Comparison of ENCODE assay signal across 20 cellular contexts in the genomic region with DNA sequence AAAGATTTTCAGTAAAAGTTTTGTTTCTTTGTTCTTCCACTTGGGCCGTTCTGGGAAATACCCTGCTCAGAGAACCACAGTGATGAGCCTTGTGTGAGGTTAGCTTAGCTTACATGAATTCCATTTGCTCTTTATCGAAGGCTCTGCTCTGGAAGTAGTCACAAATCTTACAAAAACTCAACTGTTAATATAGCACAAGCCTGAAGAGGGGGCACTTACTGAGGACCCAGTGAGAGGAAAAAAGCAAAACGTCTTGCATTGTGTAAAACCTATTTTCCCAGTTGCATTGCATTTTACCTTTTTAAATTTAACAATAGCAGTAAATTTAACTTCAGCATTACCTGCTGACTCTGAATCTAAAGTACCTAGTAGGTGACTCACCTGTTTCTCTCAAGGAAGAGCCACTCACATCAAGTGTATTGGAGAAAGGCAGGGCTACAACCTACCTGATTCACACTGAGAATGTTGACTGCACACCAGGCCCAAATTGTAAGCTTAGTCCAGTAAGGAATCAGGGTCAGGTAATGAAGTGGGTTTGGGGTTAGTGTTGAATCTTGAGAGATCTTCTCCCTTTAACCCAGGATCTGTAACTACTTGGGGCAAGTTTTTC. TPM values are rescaled to one million over a fixed set of nuclear protein-coding genes. Genes with fewer than 3 reads are reported as not detected.
A peak's percentile ranks its signal among the peaks of the same experiment; 100 is the strongest.
DNase-seq lines count a peak whose midpoint lies in the region; ATAC-seq and TF ChIP-seq lines count a peak whose summit lies in the region.
"Had no signal": no experiment of that assay in that cellular context is flagged by ENCODE, and none has a peak within 500 bp of the region (broad histone marks: within the 10 kb centered on the region; RNA-seq: fewer than 3 reads in every experiment).

No MANE protein-coding gene starts in this region.

- H3K4me1 Mint-ChIP-seq in chondrocyte (ENCODE audit: low read depth) (peaks cover under 1% of the 10 kb centered on the region), neural crest cell (peaks cover 8% of the 10 kb centered on the region)
- H3K4me1 Mint-ChIP-seq: activated CD4-positive, alpha-beta T cell treated with anti-CD3 and anti-CD28 coated beads for 36 hours; activated CD8-positive, alpha-beta memory T cell treated with anti-CD3 and anti-CD28 coated beads, Interleukin-2, amount 10 ng/mL, durations not matched to agents 7 days and 5 days; stimulated activated naive B cell treated with anti-CD40 and anti-IgM and Interleukin-4, amounts not matched to agents 10 μg/mL and 1 μg/mL and 100 μg/mL, for 72 hours had no signal

- no peaks in the 10 kb centered on the region for H3K36me3 Mint-ChIP-seq in chondrocyte (ENCODE audit: low read depth)
- H3K36me3 Mint-ChIP-seq in neural crest cell (ENCODE audit: low read depth), result no peaks in the 10 kb centered on the region
- H3K36me3 Mint-ChIP-seq: activated CD8-positive, alpha-beta memory T cell treated with anti-CD3 and anti-CD28 coated beads, Interleukin-2, amount 10 ng/mL, durations not matched to agents 7 days and 5 days; stimulated activated naive B cell treated with anti-CD40 and anti-IgM and Interleukin-4, amounts not matched to agents 10 μg/mL and 1 μg/mL and 100 μg/mL, for 72 hours had no signal

- peak; percentile 27 for TF ChIP-seq CTCF in GM06990 (IDR thresholded peaks at IDR 0.05; ENCODE audit: insufficient read depth, low read length, poor library complexity, severe bottlenecking)
- peak; percentile 26 for TF ChIP-seq CTCF in chondrocyte (IDR thresholded peaks at IDR 0.05)
- peak; percentile 21 for TF ChIP-seq CTCF in neural crest cell (conservative IDR thresholded peaks at IDR 0.05)

- no peak overlapping the region for H3K4me3 ChIP-seq in GM06990 (replicated peaks; ENCODE audit: low read depth, low read length)
- H3K4me3 ChIP-seq: GM12878, right lobe of liver, thyroid gland had no signal

- H3K27me3 ChIP-seq in GM06990 (replicated peaks; ENCODE audit: control insufficient read depth, insufficient read depth, low read length), result no peaks in the 10 kb centered on the region
- H3K27me3 ChIP-seq: right lobe of liver, thyroid gland had no signal

- ATAC-seq in GM19351 (IDR thresholded peaks at IDR 0.05; ENCODE audit: unreplicated experiment), result no peak
- ATAC-seq: activated CD4-positive, alpha-beta T cell treated with anti-CD3 and anti-CD28 coated beads for 36 hours; activated CD8-positive, alpha-beta memory T cell treated with anti-CD3 and anti-CD28 coated beads, Interleukin-2, amount 10 ng/mL, durations not matched to agents 7 days and 5 days; GM12878; left ventricle myocardium superior; right lobe of liver; stimulated activated naive B cell treated with anti-CD40 and anti-IgM and Interleukin-4, amounts not matched to agents 10 μg/mL and 1 μg/mL and 100 μg/mL, for 72 hours had no signal

- H3K27ac Mint-ChIP-seq in chondrocyte (ENCODE audit: unreplicated experiment) (no peak overlapping the region), neural crest cell (ENCODE audit: unreplicated experiment) (no peak overlapping the region)
- H3K27ac Mint-ChIP-seq: activated CD4-positive, alpha-beta T cell treated with anti-CD3 and anti-CD28 coated beads for 36 hours; activated CD8-positive, alpha-beta memory T cell treated with anti-CD3 and anti-CD28 coated beads, Interleukin-2, amount 10 ng/mL, durations not matched to agents 7 days and 5 days; activated T-helper 2 cell treated with anti-CD3 and anti-CD28 coated beads, Interferon-gamma antibody, Interleukin-2, Interleukin-4, amounts not matched to agents 10 μg/mL and 5 μg/mL and 100 μg/mL, durations not matched to agents 14 hours and 24 hours and 36 hours; dendritic cell treated with granulocyte-macrophage colony-stimulating factor and Interleukin-4, amounts not matched to agents 40 ng/mL and 50 ng/mL, for 4 days; stimulated activated naive B cell treated with anti-CD40 and anti-IgM and Interleukin-4, amounts not matched to agents 10 μg/mL and 1 μg/mL and 100 μg/mL, for 72 hours had no signal

- H3K4me3 Mint-ChIP-seq in chondrocyte (ENCODE audit: unreplicated experiment), result no peak overlapping the region
- no peak overlapping the region for H3K4me3 Mint-ChIP-seq in neural crest cell
- H3K4me3 Mint-ChIP-seq: activated CD4-positive, alpha-beta T cell treated with anti-CD3 and anti-CD28 coated beads for 36 hours; activated CD8-positive, alpha-beta memory T cell treated with anti-CD3 and anti-CD28 coated beads, Interleukin-2, amount 10 ng/mL, durations not matched to agents 7 days and 5 days; dendritic cell treated with granulocyte-macrophage colony-stimulating factor and Interleukin-4, amounts not matched to agents 40 ng/mL and 50 ng/mL, for 4 days; stimulated activated naive B cell treated with anti-CD40 and anti-IgM and Interleukin-4, amounts not matched to agents 10 μg/mL and 1 μg/mL and 100 μg/mL, for 72 hours had no signal

- no peak for DNase-seq in GM06990 (ENCODE audit: extremely low read depth, insufficient read length)
- DNase-seq in Kasumi-1 (lab: John Stamatoyannopoulos, UW), result peak; percentile 23 to 40
- no peak for DNase-seq in chondrocyte (ENCODE audit: low spot score)
- no peak for DNase-seq in neural crest cell (ENCODE audit: low read depth, low spot score)
- no peak for DNase-seq in NCI-H2171 treated with DMSO at 0.1 percent for 48 hours (lab: John Stamatoyannopoulos, UW)
- DNase-seq in NCI-H1417 treated with DMSO at 0.1 percent for 48 hours (lab: John Stamatoyannopoulos, UW), result no peak
- DNase-seq: activated CD4-positive, alpha-beta T cell treated with anti-CD3 and anti-CD28 coated beads for 36 hours; activated CD8-positive, alpha-beta memory T cell treated with anti-CD3 and anti-CD28 coated beads, Interleukin-2, amount 10 ng/mL, durations not matched to agents 7 days and 5 days; Caco-2; foreskin melanocyte; left ventricle myocardium superior; NCI-H1694 treated with DMSO at 0.1 percent for 48 hours; nucleus accumbens; right lobe of liver; stimulated activated naive B cell treated with anti-CD40 and anti-IgM and Interleukin-4, amounts not matched to agents 10 μg/mL and 1 μg/mL and 100 μg/mL, for 72 hours; thyroid gland had no signal

- no peaks in the 10 kb centered on the region for H3K36me3 ChIP-seq in GM06990 (ENCODE audit: control insufficient read depth, insufficient read depth, low read length)
- H3K36me3 ChIP-seq: right lobe of liver, thyroid gland had no signal

- no peaks in the 10 kb centered on the region for H3K27me3 Mint-ChIP-seq in chondrocyte (ENCODE audit: low read depth)
- no peaks in the 10 kb centered on the region for H3K27me3 Mint-ChIP-seq in neural crest cell (ENCODE audit: low read depth)
- H3K27me3 Mint-ChIP-seq: activated CD4-positive, alpha-beta T cell treated with anti-CD3 and anti-CD28 coated beads for 36 hours; activated CD8-positive, alpha-beta memory T cell treated with anti-CD3 and anti-CD28 coated beads, Interleukin-2, amount 10 ng/mL, durations not matched to agents 7 days and 5 days had no signal

- H3K9me3 Mint-ChIP-seq in chondrocyte (ENCODE audit: low read depth) (no peaks in the 10 kb centered on the region), neural crest cell (no peaks in the 10 kb centered on the region)
- H3K9me3 Mint-ChIP-seq: activated T-helper 2 cell treated with anti-CD3 and anti-CD28 coated beads, Interferon-gamma antibody, Interleukin-2, Interleukin-4, amounts not matched to agents 10 μg/mL and 5 μg/mL and 100 μg/mL, durations not matched to agents 14 hours and 24 hours and 36 hours; dendritic cell treated with granulocyte-macrophage colony-stimulating factor and Interleukin-4, amounts not matched to agents 40 ng/mL and 50 ng/mL, for 4 days had no signal

RNA-seq across cellular contexts. Expression of a gene that starts 42.3 kb away (rescaled TPM):
- total RNA-seq in chondrocyte (not detected in 3 replicates), neural crest cell (1.2 and 1.4 TPM in 2 replicates)
- total RNA-seq: activated CD4-positive, alpha-beta T cell treated with anti-CD3 and anti-CD28 coated beads for 36 hours; activated CD8-positive, alpha-beta memory T cell treated with anti-CD3 and anti-CD28 coated beads, Interleukin-2, amount 10 ng/mL, durations not matched to agents 7 days and 5 days; activated T-helper 2 cell treated with anti-CD3 and anti-CD28 coated beads, Interferon-gamma antibody, Interleukin-2, Interleukin-4, amounts not matched to agents 10 μg/mL and 5 μg/mL and 100 μg/mL, durations not matched to agents 14 hours and 24 hours and 36 hours; Caco-2; GM12878; left ventricle myocardium superior; right lobe of liver; thyroid gland had no signal

Comparison
In these comparisons a context has a peak if more than half of its experiments do, and no peak if none do; other contexts are left out.
1. DNase-seq: peak in Kasumi-1 (2 of 2); none in GM06990 (single experiment), chondrocyte (single experiment), neural crest cell (single experiment), NCI-H2171 treated with DMSO at 0.1 percent for 48 hours (single experiment) and NCI-H1417 treated with DMSO at 0.1 percent for 48 hours (single experiment).
2. Peak in every context shown above with its lines, with median percentiles within 50 percentile points of each other: CTCF ChIP-seq.